ENCODE assay signal across 8 cellular contexts in genomic region chr5:16616536-16617271, GRCh38. TPM values are rescaled to one million over a fixed set of nuclear protein-coding genes. Genes with fewer than 3 reads are reported as not detected.
A peak's percentile ranks its signal among the peaks of the same experiment; 100 is the strongest.
DNase-seq lines count a peak whose midpoint lies in the region; ATAC-seq and TF ChIP-seq lines count a peak whose summit lies in the region.

A gene with protein sequence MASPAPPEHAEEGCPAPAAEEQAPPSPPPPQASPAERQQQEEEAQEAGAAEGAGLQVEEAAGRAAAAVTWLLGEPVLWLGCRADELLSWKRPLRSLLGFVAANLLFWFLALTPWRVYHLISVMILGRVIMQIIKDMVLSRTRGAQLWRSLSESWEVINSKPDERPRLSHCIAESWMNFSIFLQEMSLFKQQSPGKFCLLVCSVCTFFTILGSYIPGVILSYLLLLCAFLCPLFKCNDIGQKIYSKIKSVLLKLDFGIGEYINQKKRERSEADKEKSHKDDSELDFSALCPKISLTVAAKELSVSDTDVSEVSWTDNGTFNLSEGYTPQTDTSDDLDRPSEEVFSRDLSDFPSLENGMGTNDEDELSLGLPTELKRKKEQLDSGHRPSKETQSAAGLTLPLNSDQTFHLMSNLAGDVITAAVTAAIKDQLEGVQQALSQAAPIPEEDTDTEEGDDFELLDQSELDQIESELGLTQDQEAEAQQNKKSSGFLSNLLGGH (minus strand): TSS chr5:16616997. CDS start chr5:16616971, 26 bp downstream.

- DNase-seq in BE2C (peak; percentile 71), GM19238 (ENCODE audit: insufficient read length, low spot score) (peak; percentile 40), right atrium auricular region (ENCODE audit: low spot score) (no peak), renal cortical epithelial cell (ENCODE audit: low read depth) (no peak), uterus (peak; percentile 22 to 38)
- DNase-seq in activated naive CD8-positive, alpha-beta T cell treated with anti-CD3 and anti-CD28 coated beads, Interleukin-2, amount 50 U/mL, for 16 hours (ENCODE audit: low read depth, low spot score) = peak; percentile 68

- no peaks in the 10 kb centered on the region for H3K9me2 ChIP-seq in SU-DHL-6 (replicated peaks; ENCODE audit: insufficient read depth, low read length)

- H3K27me3 ChIP-seq in BE2C = no peaks in the 10 kb centered on the region
- no peaks in the 10 kb centered on the region for H3K27me3 ChIP-seq in SU-DHL-6 (ENCODE audit: low read length)
- no peaks in the 10 kb centered on the region for H3K27me3 ChIP-seq in right atrium auricular region
- no peaks in the 10 kb centered on the region for H3K27me3 ChIP-seq in uterus

- TF ChIP-seq CTCF in BE2C (IDR thresholded peaks at IDR 0.05; ENCODE audit: low read depth, low read length) (no peak), SU-DHL-6 (IDR thresholded peaks at IDR 0.05; ENCODE audit: insufficient read depth, low read length, poor library complexity, severe bottlenecking) (no peak), right atrium auricular region (IDR thresholded peaks at IDR 0.05) (no peak), uterus (IDR thresholded peaks at IDR 0.05) (no peak)

- H3K4me3 ChIP-seq in BE2C (ENCODE audit: low read depth, low read length) (peak within 1 kb of the TSS; percentile 70), SU-DHL-6 (ENCODE audit: insufficient read depth, low read length, poor library complexity, severe bottlenecking) (peak within 1 kb of the TSS; percentile 55), right atrium auricular region (peak within 1 kb of the TSS; percentile 89 to 91), uterus (peak within 1 kb of the TSS; percentile 32 to 66)

- peak within 1 kb of the TSS; percentile 52 for H2AFZ ChIP-seq in SU-DHL-6 (ENCODE audit: low read depth, low read length, severe bottlenecking)

- H3K9me3 ChIP-seq in BE2C (no peaks in the 10 kb centered on the region), SU-DHL-6 (ENCODE audit: insufficient read depth, low read length) (no peaks in the 10 kb centered on the region), right atrium auricular region (no peaks in the 10 kb centered on the region), uterus (no peaks in the 10 kb centered on the region)

- TF ChIP-seq POLR2A in uterus (IDR thresholded peaks at IDR 0.05) = no peak

- no peaks in the 10 kb centered on the region for H3K36me3 ChIP-seq in BE2C
- no peaks in the 10 kb centered on the region for H3K36me3 ChIP-seq in SU-DHL-6 (ENCODE audit: low read length)
- H3K36me3 ChIP-seq in right atrium auricular region = no peaks in the 10 kb centered on the region
- H3K36me3 ChIP-seq in uterus = no peaks in the 10 kb centered on the region

- peak within 1 kb of the TSS; percentile 62 for H3K4me2 ChIP-seq in SU-DHL-6 (ENCODE audit: low read depth, low read length, poor library complexity, severe bottlenecking)

- peak; percentile 61 for ATAC-seq in HG03460 (IDR thresholded peaks at IDR 0.05; ENCODE audit: unreplicated experiment)

- no peaks in the 10 kb centered on the region for H3K79me2 ChIP-seq in SU-DHL-6 (ENCODE audit: insufficient read depth, low read length)

- H3K27ac ChIP-seq in SU-DHL-6 (ENCODE audit: low read depth, low read length) (no peak within 1 kb of the TSS), right atrium auricular region (peak within 1 kb of the TSS; percentile 86 to 96), uterus (peak within 1 kb of the TSS in 1 of 2 donors; percentile 10)

- H3F3A ChIP-seq in SU-DHL-6 (ENCODE audit: insufficient read depth) = no peaks in the 10 kb centered on the region

- H3K4me1 ChIP-seq in BE2C (no peaks in the 10 kb centered on the region), right atrium auricular region (peaks cover 0 to 19% of the 10 kb centered on the region in 2 donors), uterus (peaks cover 0 to 5% of the 10 kb centered on the region in 2 donors)

- H3K9ac ChIP-seq in SU-DHL-6 (ENCODE audit: low read length) = peak within 1 kb of the TSS; percentile 43

- H4K20me1 ChIP-seq in SU-DHL-6 (ENCODE audit: low read depth, low read length) = no peaks in the 10 kb centered on the region

- intact Hi-C loops in uterus (cut with DNase I; ENCODE audit: low total_unique reads) = no loop called here

RNA-seq across cellular contexts. Expression of the gene that starts here (rescaled TPM):
- 2.9 TPM for polyA plus RNA-seq in BE2C (2012; ENCODE audit: insufficient read depth, insufficient read length, low read depth)
- total RNA-seq in right atrium auricular region (100 to 1,000 TPM; 102 to 180 TPM), renal cortical epithelial cell (123 and 175 TPM in 2 replicates), uterus (10 to 100 TPM in 1 of 4 donors, 1 to 10 TPM in 2, under 1 TPM in 1; 0.51 to 12.5 (median 4.5) TPM)

Comparison
In these comparisons a context has a peak if more than half of its experiments do, and no peak if none do; other contexts are left out.
1. DNase-seq: peak in BE2C (single experiment), GM19238 (single experiment), activated naive CD8-positive, alpha-beta T cell treated with anti-CD3 and anti-CD28 coated beads, Interleukin-2, amount 50 U/mL, for 16 hours (single experiment) and uterus (2 of 2); none in right atrium auricular region (single experiment) and renal cortical epithelial cell (single experiment).
2. Peak in every context shown above with its lines, with median percentiles within 50 percentile points of each other: H3K4me3 ChIP-seq.